In the genomic region with DNA sequence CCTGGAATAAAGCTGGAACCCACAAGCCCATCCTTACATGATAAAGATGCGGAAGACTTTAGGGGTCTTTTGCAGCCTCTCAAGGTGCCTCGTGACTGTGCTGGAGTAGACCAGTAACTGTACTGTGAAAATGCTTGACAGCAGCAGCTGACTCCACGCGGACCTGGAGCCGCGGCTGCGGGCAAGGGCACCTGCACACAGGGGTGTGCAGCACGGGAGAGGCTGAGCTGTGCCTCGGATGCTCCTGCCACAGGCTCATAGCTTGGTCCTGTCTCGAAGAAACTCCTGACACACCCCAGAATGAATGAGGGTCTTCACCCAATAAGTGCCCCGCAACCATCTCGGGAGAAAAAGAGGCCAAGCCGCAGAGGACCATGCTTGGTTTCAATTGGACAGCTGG, we compare ENCODE assay signal across 2 cellular contexts.
TF ChIP-seq lines count a peak whose summit lies in the region.

No MANE protein-coding gene starts in this region.

TF ChIP-seq in SK-N-SH, 30 proteins besides CTCF, POLR2A, EP300 and RAD21 (continued from another document):
- TF ChIP-seq CHD2 (IDR thresholded peaks at IDR 0.05; ENCODE audit: low read length, partially characterized antibody) (no peak), GATA2 (CRISPR knock-in tag; IDR thresholded peaks at IDR 0.05) (no peak), RXRA (IDR thresholded peaks at IDR 0.05; ENCODE audit: borderline replicate concordance, low read depth) (no peak), TAF1 (IDR thresholded peaks at IDR 0.05; ENCODE audit: borderline replicate concordance, low read depth, low read length) (no peak), REST (IDR thresholded peaks at IDR 0.05; ENCODE audit: low read depth, low read length) (no peak), SIN3A (IDR thresholded peaks at IDR 0.05; ENCODE audit: borderline replicate concordance, low read depth, low read length) (no peak), RFX5 (IDR thresholded peaks at IDR 0.05; ENCODE audit: low read length) (no peak), NFIC (IDR thresholded peaks at IDR 0.05; ENCODE audit: borderline replicate concordance) (no peak), JUND (IDR thresholded peaks at IDR 0.05) (no peak), NRF1 (IDR thresholded peaks at IDR 0.05; ENCODE audit: low read depth, low read length) (no peak), EZH2phosphoT487 (IDR thresholded peaks at IDR 0.05; ENCODE audit: borderline replicate concordance, low read depth) (no peak)

TF ChIP-seq in SK-N-SH treated with all-trans-retinoic acid at 6 μM for 48 hours, 23 proteins besides CTCF, POLR2A, EP300 and RAD21 (continued from another document):
- no peak for TF ChIP-seq PPARA (CRISPR knock-in tag; IDR thresholded peaks at IDR 0.05; ENCODE audit: borderline replicate concordance)
- TF ChIP-seq OSR1 (CRISPR knock-in tag; IDR thresholded peaks at IDR 0.05), result no peak
- TF ChIP-seq BACH2 (CRISPR knock-in tag; IDR thresholded peaks at IDR 0.05; ENCODE audit: borderline replicate concordance), result no peak
